Comparison of ENCODE assay signal across 21 cellular contexts in the genomic region with DNA sequence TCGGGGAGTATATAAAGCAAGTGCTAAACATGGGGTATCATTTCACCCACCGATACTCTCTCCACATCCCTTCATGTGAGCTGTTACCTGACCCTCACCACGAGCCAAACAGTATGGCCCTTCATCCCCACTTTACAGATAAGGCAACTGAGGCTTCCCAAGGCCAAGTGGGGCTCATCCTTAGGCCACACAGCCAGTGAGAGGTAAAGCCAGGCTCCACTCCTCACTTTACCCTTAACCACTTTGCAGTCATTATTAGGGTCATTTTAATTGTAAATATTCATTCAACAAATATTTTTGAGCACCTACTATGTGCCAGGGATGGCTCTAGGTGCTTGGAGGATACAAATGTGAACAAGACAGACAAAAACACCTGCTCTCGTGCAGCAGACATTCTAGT.
"Had no signal": no experiment of that assay in that cellular context is flagged by ENCODE, and none has a peak within 500 bp of the region (broad histone marks: within the 10 kb centered on the region; RNA-seq: fewer than 3 reads in every experiment).

No MANE protein-coding gene starts in this region.

- DNase-seq: Karpas-422, KG1, MG63, NCI-H1092, NCI-H1105 treated with DMSO at 0.1 percent for 48 hours, NCI-H1436, NCI-H187, NCI-H2029, NCI-H2081 treated with DMSO at 0.1 percent for 48 hours, NCI-H2171, NCI-H226, NCI-H446, NCI-H510A, NCI-H524 treated with DMSO at 0.1 percent for 48 hours, NCI-H69, NCI-H774, Right ventricle myocardium superior, RPMI8226, SIG-M5 had no signal

- H3K27ac ChIP-seq: SJSA1, SK-N-MC had no signal
